8 cellular contexts compared by ENCODE assay signal in genomic region chr7:6637544-6638229, GRCh38. TPM values are rescaled to one million over a fixed set of nuclear protein-coding genes. Genes with fewer than 3 reads are reported as not detected.
DNase-seq lines count a peak whose midpoint lies in the region; ATAC-seq and TF ChIP-seq lines count a peak whose summit lies in the region.

No MANE protein-coding gene starts in this region.

- CTCF ChIA-PET in CD4-positive, alpha-beta T cell (lab: Charles Lee): no interaction called here

- H3K4me3 ChIP-seq in SJSA1 (peak overlapping the region; percentile 90), iPS-11a (ENCODE audit: low read depth, low read length) (peak overlapping the region; percentile 48)

- H3K4me3 Mint-ChIP-seq in CD4-positive, alpha-beta T cell: peak overlapping the region; percentile 89
- peak overlapping the region; percentile 92 for H3K4me3 Mint-ChIP-seq in activated naive CD8-positive, alpha-beta T cell

- peak overlapping the region; percentile 87 for H3K27ac Mint-ChIP-seq in CD4-positive, alpha-beta T cell
- H3K27ac Mint-ChIP-seq in activated naive CD8-positive, alpha-beta T cell: peak overlapping the region; percentile 72

- peaks cover 41% of the 10 kb centered on the region for H3K36me3 Mint-ChIP-seq in CD4-positive, alpha-beta T cell (ENCODE audit: low read depth)
- H3K36me3 Mint-ChIP-seq in activated naive CD8-positive, alpha-beta T cell: peaks cover 4% of the 10 kb centered on the region

- H3K9me3 Mint-ChIP-seq in CD4-positive, alpha-beta T cell: no peaks in the 10 kb centered on the region
- H3K9me3 Mint-ChIP-seq in activated naive CD8-positive, alpha-beta T cell (ENCODE audit: low read depth): no peaks in the 10 kb centered on the region

- peak overlapping the region; percentile 56 for H3K27ac ChIP-seq in CD4-positive, alpha-beta T cell (ENCODE audit: low read depth, low read length)
- no peak overlapping the region for H3K27ac ChIP-seq in SJSA1

- TF ChIP-seq CTCF in CD4-positive, alpha-beta T cell (IDR thresholded peaks at IDR 0.05): peak; percentile 33

- H3K4me1 ChIP-seq in SJSA1 (replicated peaks): peaks cover 20% of the 10 kb centered on the region

- H3K27me3 ChIP-seq in CD4-positive, alpha-beta T cell (ENCODE audit: control insufficient read depth, insufficient read depth, low read length): no peaks in the 10 kb centered on the region
- H3K27me3 ChIP-seq in SJSA1 (replicated peaks): no peaks in the 10 kb centered on the region

- peaks cover 34% of the 10 kb centered on the region for H3K4me1 Mint-ChIP-seq in CD4-positive, alpha-beta T cell (ENCODE audit: low read depth)
- peaks cover 26% of the 10 kb centered on the region for H3K4me1 Mint-ChIP-seq in activated naive CD8-positive, alpha-beta T cell (ENCODE audit: low read depth)

- POLR2A ChIA-PET in CD4-positive, alpha-beta T cell (lab: Charles Lee): no interaction called here

- DNase-seq in CD4-positive, alpha-beta T cell: peak; percentile 14 to 55 (median 33)
- DNase-seq in SJSA1 (ENCODE audit: low read depth in 1 of 2, low spot score in 2 of 2) (peak in 1 of 2 experiments; percentile 28), NCI-H2171 treated with DMSO at 0.1 percent for 48 hours (lab: John Stamatoyannopoulos, UW) (no peak)
- DNase-seq in stimulated activated CD4-positive, alpha-beta T cell treated with anti-CD3 and anti-CD28 coated beads, Interleukin-12 subunit alpha, Interleukin-12 subunit beta, amount 100 ng/mL, for 48 hours (ENCODE audit: low read depth in 2 of 3, low spot score in 1 of 3): peak; percentile 23 to 53 (median 38)

- peak; percentile 59 for ATAC-seq in CD4-positive, alpha-beta T cell (ENCODE audit: poor library complexity)
- ATAC-seq in GM19035 (IDR thresholded peaks at IDR 0.05; ENCODE audit: unreplicated experiment) (peak; percentile 68), HG03196 (IDR thresholded peaks at IDR 0.05; ENCODE audit: unreplicated experiment) (peak; percentile 46)

- intact Hi-C loops in CD4-positive, alpha-beta T cell (cut with DNase I, micrococcal nuclease): loop anchor here (2.0 to 5.0 kb wide), 2 partner anchors 45 to 49 kb away; partner anchors contain the start of gene INTS15 (in 1 of the 2)

- no peaks in the 10 kb centered on the region for H3K27me3 Mint-ChIP-seq in CD4-positive, alpha-beta T cell
- no peaks in the 10 kb centered on the region for H3K27me3 Mint-ChIP-seq in activated naive CD8-positive, alpha-beta T cell

- H3K9me3 ChIP-seq in CD4-positive, alpha-beta T cell (ENCODE audit: control insufficient read depth, low read length): no peaks in the 10 kb centered on the region
- 0 out of 2 replicates have a peak, but pooled peaks cover 2% of the 10 kb centered on the region for H3K9me3 ChIP-seq in SJSA1 (replicated peaks)

- peaks cover 41% of the 10 kb centered on the region for H3K36me3 ChIP-seq in SJSA1

RNA-seq across cellular contexts. Expression of gene ZNF316, which starts 0.6 kb away (rescaled TPM):
- total RNA-seq in CD4-positive, alpha-beta T cell: 10 to 100 TPM; 46.2 to 49.7 TPM
- total RNA-seq in SJSA1 (2014; rRNA removed; shearing (Covaris generic)): 11.6 and 13.8 TPM in 2 replicates

RNA-seq across cellular contexts. Expression of gene ZNF853, which starts 22.3 kb away (rescaled TPM):
- 1 to 10 TPM; 2.5 to 2.7 TPM for total RNA-seq in CD4-positive, alpha-beta T cell
- total RNA-seq in SJSA1 (2014; rRNA removed; shearing (Covaris generic)): 0.08 TPM in 1 of 2 replicates, not detected in the other

RNA-seq across cellular contexts. Expression of gene INTS15, which starts 47.9 kb away (rescaled TPM):
- 10 to 100 TPM; 39.3 to 41.8 TPM for total RNA-seq in CD4-positive, alpha-beta T cell
- total RNA-seq in SJSA1 (2014; rRNA removed; shearing (Covaris generic)): 15.6 and 21.1 TPM in 2 replicates
